31 cellular contexts compared by ENCODE assay signal in genomic region chr13:28522871-28523270, GRCh38. TPM values are rescaled to one million over a fixed set of nuclear protein-coding genes. Genes with fewer than 3 reads are reported as not detected.
"Had no signal": no experiment of that assay in that cellular context is flagged by ENCODE, and none has a peak within 500 bp of the region (broad histone marks: within the 10 kb centered on the region; RNA-seq: fewer than 3 reads in every experiment).

No MANE protein-coding gene starts in this region.

- FAIRE-seq: islet of Langerhans, kidney, urothelium cell line had no signal

- H3K9ac ChIP-seq: neural progenitor cell had no signal

- H2AFZ ChIP-seq: neural progenitor cell had no signal

- H3K27me3 ChIP-seq: ovary, testis, upper lobe of right lung had no signal

- ATAC-seq: natural killer cell, right cardiac atrium, sciatic nerve, upper lobe of right lung had no signal

- DNase-seq: hypothalamus; immature natural killer cell; kidney; left ventricle myocardium inferior; mesendoderm; naive B cell; natural killer cell; nephron progenitor cell; occipital lobe; ovary; retina; right cardiac atrium; stimulated activated CD4-positive, alpha-beta T cell treated with anti-CD3 and anti-CD28 coated beads, Interleukin-12 subunit alpha, Interleukin-12 subunit beta, amount 100 ng/mL, for 4 hours; stimulated activated CD4-positive, alpha-beta T cell treated with anti-CD3 and anti-CD28 coated beads, Interleukin-15, amount 100 ng/mL, for 24 hours; stimulated activated CD4-positive, alpha-beta T cell treated with anti-CD3 and anti-CD28 coated beads, Interleukin-2, amount 100 ng/mL, for 24 hours; stimulated activated CD4-positive, alpha-beta T cell treated with anti-CD3 and anti-CD28 coated beads, Interleukin-4, amount 100 ng/mL, for 1 hour; stimulated activated naive CD4-positive, alpha-beta T cell; stomach; testis; tibial artery; trophoblast cell; upper lobe of right lung had no signal

- H3K4me1 ChIP-seq: left ventricle myocardium inferior, neural progenitor cell, stomach, testis, upper lobe of right lung had no signal

- H3K4me3 Mint-ChIP-seq: immature natural killer cell, mesothelial cell of epicardium, natural killer cell, nephron progenitor cell, neural progenitor cell had no signal

- H3K27ac Mint-ChIP-seq: immature natural killer cell, mesothelial cell of epicardium, naive B cell, natural killer cell, nephron progenitor cell, neural progenitor cell, progenitor cell of endocrine pancreas had no signal

- H3K9me3 Mint-ChIP-seq: immature natural killer cell, mesothelial cell of epicardium, naive B cell, natural killer cell, nephron progenitor cell, neural progenitor cell had no signal

- H3K9me3 ChIP-seq: left ventricle myocardium inferior, neutrophil, ovary, stomach, testis, tibial artery, upper lobe of right lung had no signal

- H3K36me3 ChIP-seq: left ventricle myocardium inferior, neural progenitor cell, neutrophil, ovary, stomach, tibial artery, upper lobe of right lung had no signal

- H3K27ac ChIP-seq: left ventricle myocardium inferior, neural progenitor cell, neutrophil, ovary, skin epidermis, stomach, testis, tibial artery, upper lobe of right lung had no signal

- H3K4me3 ChIP-seq: left ventricle myocardium inferior, lung, neural progenitor cell, ovary, skin epidermis, stomach, testis, tibial artery, upper lobe of right lung had no signal

- H3K4me1 Mint-ChIP-seq: mesothelial cell of epicardium, neural progenitor cell had no signal

- H3K4me2 ChIP-seq: neural progenitor cell had no signal

- H3K36me3 Mint-ChIP-seq: mesothelial cell of epicardium, naive B cell, natural killer cell, neural progenitor cell had no signal

RNA-seq across cellular contexts. Expression of gene FLT1, which starts 27.9 kb away (rescaled TPM):
- polyA plus RNA-seq: immature natural killer cell had no signal
